1 cellular context compared by ENCODE assay signal in genomic region chr10:133475821-133476640, GRCh38.
TF ChIP-seq lines count a peak whose summit lies in the region.

No MANE protein-coding gene starts in this region.

TF ChIP-seq in H1, 55 proteins besides CTCF, POLR2A, EP300 and RAD21:
- TF ChIP-seq RNF2 (IDR thresholded peaks at IDR 0.05; ENCODE audit: borderline replicate concordance, low read depth, low read length, missing control alignments, poor library complexity, severe bottlenecking) (no peak), EGR1 (IDR thresholded peaks at IDR 0.05; ENCODE audit: borderline replicate concordance, low read depth, low read length) (no peak), MAFK (IDR thresholded peaks at IDR 0.05; ENCODE audit: low read depth, low read length) (no peak), RFX5 (IDR thresholded peaks at IDR 0.05; ENCODE audit: borderline replicate concordance, low read depth, low read length) (no peak), EZH2 (IDR thresholded peaks at IDR 0.05; ENCODE audit: low read depth, low read length, severe bottlenecking) (no peak), KDM4A (IDR thresholded peaks at IDR 0.05; ENCODE audit: low read depth, low read length, severe bottlenecking) (no peak), CREB1 (IDR thresholded peaks at IDR 0.05) (no peak), SRF (IDR thresholded peaks at IDR 0.05; ENCODE audit: low read depth, low read length) (no peak), POLR2AphosphoS5 (IDR thresholded peaks at IDR 0.05; ENCODE audit: low read depth, low read length) (no peak), SP4 (IDR thresholded peaks at IDR 0.05; ENCODE audit: low read length) (no peak), BCL11A (IDR thresholded peaks at IDR 0.05; ENCODE audit: low read depth in 2 of 2, low read length in 2 of 2) (no peak)
TF ChIP-seq in H1: peak in this region for 0.
